1 cellular context compared by ENCODE assay signal in the genomic region with DNA sequence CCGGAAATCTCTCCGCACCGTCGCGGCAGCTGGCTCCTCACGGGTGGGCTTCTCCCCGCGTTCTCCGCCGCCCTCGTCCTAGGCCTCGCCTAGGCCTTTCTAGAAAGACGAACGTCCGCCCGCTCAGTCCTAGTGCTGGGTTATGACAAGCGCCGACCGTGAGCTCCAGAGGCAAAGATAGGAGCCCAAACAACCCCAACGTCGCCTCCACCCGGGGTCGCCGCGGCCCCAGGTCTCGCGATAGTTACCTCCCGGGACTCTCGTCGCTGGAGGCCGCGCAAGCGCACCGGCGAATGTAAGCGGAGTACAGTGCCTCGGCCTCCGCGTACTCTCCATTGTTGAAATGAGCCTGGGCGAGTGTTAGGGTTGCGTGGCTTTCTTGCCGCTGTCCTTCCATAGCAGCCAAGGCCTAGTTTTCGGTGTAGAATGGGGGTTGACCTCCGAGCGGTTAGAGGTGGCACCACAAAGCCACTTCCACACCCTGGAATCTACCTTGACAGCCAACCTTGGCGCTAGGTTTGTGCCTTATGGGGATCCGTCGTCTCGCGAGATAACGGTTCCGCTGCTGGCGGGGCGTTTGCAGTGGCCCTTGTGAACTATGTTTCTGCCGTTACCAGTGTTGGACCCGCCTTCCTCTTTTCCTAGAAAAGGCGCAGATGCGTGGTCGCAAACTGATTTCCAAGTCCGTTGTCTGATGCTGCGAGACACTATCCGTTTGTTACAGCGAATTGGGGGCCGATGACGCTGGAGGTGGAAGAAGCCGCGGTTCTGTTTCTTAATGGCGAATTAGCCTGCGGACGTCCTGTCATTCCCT.
TF ChIP-seq lines count a peak whose summit lies in the region.

A gene (minus strand): TSS at position 526 of the 814 bp plus-strand sequence. CDS start 129 bp downstream, at position 397.

TF ChIP-seq in HepG2, 621 proteins besides CTCF, POLR2A, EP300 and RAD21 (continued from another document and continues in another):
- TF ChIP-seq, protein P1, sequence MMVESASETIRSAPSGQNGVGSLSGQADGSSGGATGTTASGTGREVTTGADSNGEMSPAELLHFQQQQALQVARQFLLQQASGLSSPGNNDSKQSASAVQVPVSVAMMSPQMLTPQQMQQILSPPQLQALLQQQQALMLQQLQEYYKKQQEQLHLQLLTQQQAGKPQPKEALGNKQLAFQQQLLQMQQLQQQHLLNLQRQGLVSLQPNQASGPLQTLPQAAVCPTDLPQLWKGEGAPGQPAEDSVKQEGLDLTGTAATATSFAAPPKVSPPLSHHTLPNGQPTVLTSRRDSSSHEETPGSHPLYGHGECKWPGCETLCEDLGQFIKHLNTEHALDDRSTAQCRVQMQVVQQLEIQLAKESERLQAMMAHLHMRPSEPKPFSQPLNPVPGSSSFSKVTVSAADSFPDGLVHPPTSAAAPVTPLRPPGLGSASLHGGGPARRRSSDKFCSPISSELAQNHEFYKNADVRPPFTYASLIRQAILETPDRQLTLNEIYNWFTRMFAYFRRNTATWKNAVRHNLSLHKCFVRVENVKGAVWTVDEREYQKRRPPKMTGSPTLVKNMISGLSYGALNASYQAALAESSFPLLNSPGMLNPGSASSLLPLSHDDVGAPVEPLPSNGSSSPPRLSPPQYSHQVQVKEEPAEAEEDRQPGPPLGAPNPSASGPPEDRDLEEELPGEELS (CRISPR knock-in tag; IDR thresholded peaks at IDR 0.05) = peak; percentile 74
- peak; percentile 86; the same call in 1 of the 2 replicates for TF ChIP-seq ELF4 (CRISPR knock-in tag; IDR thresholded peaks at IDR 0.05; ENCODE audit: borderline replicate concordance)
- 0 out of 2 replicates have a peak, but pooled peaks have one; percentile 43 for TF ChIP-seq ZNF589 (CRISPR knock-in tag; conservative IDR thresholded peaks at IDR 0.05)
- TF ChIP-seq MAFK (conservative IDR thresholded peaks at IDR 0.05 in 1 of 2, IDR thresholded peaks at IDR 0.05 in 1 of 2; ENCODE audit: low read length in 2 of 2) = no peak
- TF ChIP-seq SRY (CRISPR knock-in tag; IDR thresholded peaks at IDR 0.05) = peak; percentile 90
- TF ChIP-seq ZNF451 (CRISPR knock-in tag; IDR thresholded peaks at IDR 0.05) = peak; percentile 76
- TF ChIP-seq, protein P2, sequence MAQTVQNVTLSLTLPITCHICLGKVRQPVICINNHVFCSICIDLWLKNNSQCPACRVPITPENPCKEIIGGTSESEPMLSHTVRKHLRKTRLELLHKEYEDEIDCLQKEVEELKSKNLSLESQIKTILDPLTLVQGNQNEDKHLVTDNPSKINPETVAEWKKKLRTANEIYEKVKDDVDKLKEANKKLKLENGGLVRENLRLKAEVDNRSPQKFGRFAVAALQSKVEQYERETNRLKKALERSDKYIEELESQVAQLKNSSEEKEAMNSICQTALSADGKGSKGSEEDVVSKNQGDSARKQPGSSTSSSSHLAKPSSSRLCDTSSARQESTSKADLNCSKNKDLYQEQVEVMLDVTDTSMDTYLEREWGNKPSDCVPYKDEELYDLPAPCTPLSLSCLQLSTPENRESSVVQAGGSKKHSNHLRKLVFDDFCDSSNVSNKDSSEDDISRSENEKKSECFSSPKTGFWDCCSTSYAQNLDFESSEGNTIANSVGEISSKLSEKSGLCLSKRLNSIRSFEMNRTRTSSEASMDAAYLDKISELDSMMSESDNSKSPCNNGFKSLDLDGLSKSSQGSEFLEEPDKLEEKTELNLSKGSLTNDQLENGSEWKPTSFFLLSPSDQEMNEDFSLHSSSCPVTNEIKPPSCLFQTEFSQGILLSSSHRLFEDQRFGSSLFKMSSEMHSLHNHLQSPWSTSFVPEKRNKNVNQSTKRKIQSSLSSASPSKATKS (CRISPR knock-in tag; IDR thresholded peaks at IDR 0.05) = no peak; the same call in 1 of the 2 replicates
- no peak for TF ChIP-seq SMC3 (IDR thresholded peaks at IDR 0.05; ENCODE audit: low read length)
- peak; percentile 85; the same call in 1 of the 2 replicates for TF ChIP-seq FOXM1 (CRISPR knock-in tag; IDR thresholded peaks at IDR 0.05)
- peak; percentile 98 for TF ChIP-seq ZNF883 (CRISPR knock-in tag; IDR thresholded peaks at IDR 0.05; ENCODE audit: not compliant biosample characterization)
- peak; percentile 62; the same call in 1 of the 2 replicates for TF ChIP-seq ZC3H4 (CRISPR knock-in tag; IDR thresholded peaks at IDR 0.05; ENCODE audit: borderline replicate concordance)
- TF ChIP-seq MAZ (IDR thresholded peaks at IDR 0.05; ENCODE audit: borderline replicate concordance, low read depth, low read length) = 0 out of 2 replicates have a peak, but pooled peaks have one; percentile 62
- TF ChIP-seq MAZ (CRISPR knock-in tag; IDR thresholded peaks at IDR 0.05; ENCODE audit: low read depth) = peak; percentile 75
- peak; percentile 89 for TF ChIP-seq REPIN1 (CRISPR knock-in tag; IDR thresholded peaks at IDR 0.05; ENCODE audit: borderline replicate concordance, low read depth)
- TF ChIP-seq, protein P3, sequence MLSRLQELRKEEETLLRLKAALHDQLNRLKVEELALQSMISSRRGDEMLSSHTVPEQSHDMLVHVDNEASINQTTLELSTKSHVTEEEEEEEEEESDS (CRISPR knock-in tag; IDR thresholded peaks at IDR 0.05; ENCODE audit: borderline replicate concordance) = no peak
- peak; percentile 79 for TF ChIP-seq FOXO1 (CRISPR knock-in tag; IDR thresholded peaks at IDR 0.05)
- TF ChIP-seq MTA1 (CRISPR knock-in tag; IDR thresholded peaks at IDR 0.05; ENCODE audit: borderline replicate concordance) = peak; percentile 49; the same call in 1 of the 2 replicates
- TF ChIP-seq SYNCRIP (IDR thresholded peaks at IDR 0.05; ENCODE audit: insufficient read depth, low read depth, low read length) = no peak
- TF ChIP-seq ZNF296 (CRISPR knock-in tag; conservative IDR thresholded peaks at IDR 0.05) = peak; percentile 66; the same call in 1 of the 2 replicates
- TF ChIP-seq, protein P4, sequence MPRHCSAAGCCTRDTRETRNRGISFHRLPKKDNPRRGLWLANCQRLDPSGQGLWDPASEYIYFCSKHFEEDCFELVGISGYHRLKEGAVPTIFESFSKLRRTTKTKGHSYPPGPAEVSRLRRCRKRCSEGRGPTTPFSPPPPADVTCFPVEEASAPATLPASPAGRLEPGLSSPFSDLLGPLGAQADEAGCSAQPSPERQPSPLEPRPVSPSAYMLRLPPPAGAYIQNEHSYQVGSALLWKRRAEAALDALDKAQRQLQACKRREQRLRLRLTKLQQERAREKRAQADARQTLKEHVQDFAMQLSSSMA (CRISPR knock-in tag; IDR thresholded peaks at IDR 0.05) = no peak; the same call in 1 of the 2 replicates
- TF ChIP-seq, protein P5, sequence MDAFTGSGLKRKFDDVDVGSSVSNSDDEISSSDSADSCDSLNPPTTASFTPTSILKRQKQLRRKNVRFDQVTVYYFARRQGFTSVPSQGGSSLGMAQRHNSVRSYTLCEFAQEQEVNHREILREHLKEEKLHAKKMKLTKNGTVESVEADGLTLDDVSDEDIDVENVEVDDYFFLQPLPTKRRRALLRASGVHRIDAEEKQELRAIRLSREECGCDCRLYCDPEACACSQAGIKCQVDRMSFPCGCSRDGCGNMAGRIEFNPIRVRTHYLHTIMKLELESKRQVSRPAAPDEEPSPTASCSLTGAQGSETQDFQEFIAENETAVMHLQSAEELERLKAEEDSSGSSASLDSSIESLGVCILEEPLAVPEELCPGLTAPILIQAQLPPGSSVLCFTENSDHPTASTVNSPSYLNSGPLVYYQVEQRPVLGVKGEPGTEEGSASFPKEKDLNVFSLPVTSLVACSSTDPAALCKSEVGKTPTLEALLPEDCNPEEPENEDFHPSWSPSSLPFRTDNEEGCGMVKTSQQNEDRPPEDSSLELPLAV (CRISPR knock-in tag; conservative IDR thresholded peaks at IDR 0.05; ENCODE audit: low read depth) = no peak
- TF ChIP-seq NAIF1 (CRISPR knock-in tag; IDR thresholded peaks at IDR 0.05; ENCODE audit: borderline replicate concordance) = peak; percentile 96
- peak; percentile 96 for TF ChIP-seq KLF11 (CRISPR knock-in tag; IDR thresholded peaks at IDR 0.05)
- TF ChIP-seq JUNB (CRISPR knock-in tag; IDR thresholded peaks at IDR 0.05; ENCODE audit: borderline replicate concordance) = no peak
- 0 out of 2 replicates have a peak, but pooled peaks have one; percentile 52 for TF ChIP-seq ZKSCAN5 (CRISPR knock-in tag; IDR thresholded peaks at IDR 0.05)
- TF ChIP-seq GTF3A (CRISPR knock-in tag; conservative IDR thresholded peaks at IDR 0.05) = peak; percentile 85; the same call in 1 of the 2 replicates
- TF ChIP-seq ATAD3A (CRISPR knock-in tag; IDR thresholded peaks at IDR 0.05) = peak; percentile 85; the same call in 1 of the 2 replicates
- TF ChIP-seq RXRB (CRISPR knock-in tag; IDR thresholded peaks at IDR 0.05; ENCODE audit: borderline replicate concordance) = peak; percentile 68
- TF ChIP-seq ZNF550 (CRISPR knock-in tag; IDR thresholded peaks at IDR 0.05; ENCODE audit: borderline replicate concordance) = peak; percentile 71; the same call in 1 of the 2 replicates
- TF ChIP-seq, protein P6, sequence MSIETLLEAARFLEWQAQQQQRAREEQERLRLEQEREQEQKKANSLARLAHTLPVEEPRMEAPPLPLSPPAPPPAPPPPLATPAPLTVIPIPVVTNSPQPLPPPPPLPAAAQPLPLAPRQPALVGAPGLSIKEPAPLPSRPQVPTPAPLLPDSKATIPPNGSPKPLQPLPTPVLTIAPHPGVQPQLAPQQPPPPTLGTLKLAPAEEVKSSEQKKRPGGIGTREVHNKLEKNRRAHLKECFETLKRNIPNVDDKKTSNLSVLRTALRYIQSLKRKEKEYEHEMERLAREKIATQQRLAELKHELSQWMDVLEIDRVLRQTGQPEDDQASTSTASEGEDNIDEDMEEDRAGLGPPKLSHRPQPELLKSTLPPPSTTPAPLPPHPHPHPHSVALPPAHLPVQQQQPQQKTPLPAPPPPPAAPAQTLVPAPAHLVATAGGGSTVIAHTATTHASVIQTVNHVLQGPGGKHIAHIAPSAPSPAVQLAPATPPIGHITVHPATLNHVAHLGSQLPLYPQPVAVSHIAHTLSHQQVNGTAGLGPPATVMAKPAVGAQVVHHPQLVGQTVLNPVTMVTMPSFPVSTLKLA (IDR thresholded peaks at IDR 0.05) = no peak
- TF ChIP-seq ZFP82 (CRISPR knock-in tag; IDR thresholded peaks at IDR 0.05; ENCODE audit: borderline replicate concordance) = peak; percentile 85; the same call in 1 of the 2 replicates
- TF ChIP-seq NFYB (CRISPR knock-in tag; IDR thresholded peaks at IDR 0.05) = 0 out of 2 replicates have a peak, but pooled peaks have one; percentile 39
- no peak for TF ChIP-seq HOXA7 (CRISPR knock-in tag; IDR thresholded peaks at IDR 0.05)
- TF ChIP-seq YEATS4 (CRISPR knock-in tag; IDR thresholded peaks at IDR 0.05; ENCODE audit: borderline replicate concordance) = peak; percentile 96
- TF ChIP-seq NCOA1 (CRISPR knock-in tag; IDR thresholded peaks at IDR 0.05) = peak; percentile 88
- TF ChIP-seq FOXP1 (IDR thresholded peaks at IDR 0.05) = no peak
- no peak for TF ChIP-seq FOXP1 (CRISPR knock-in tag; IDR thresholded peaks at IDR 0.05)
- TF ChIP-seq, protein P7, sequence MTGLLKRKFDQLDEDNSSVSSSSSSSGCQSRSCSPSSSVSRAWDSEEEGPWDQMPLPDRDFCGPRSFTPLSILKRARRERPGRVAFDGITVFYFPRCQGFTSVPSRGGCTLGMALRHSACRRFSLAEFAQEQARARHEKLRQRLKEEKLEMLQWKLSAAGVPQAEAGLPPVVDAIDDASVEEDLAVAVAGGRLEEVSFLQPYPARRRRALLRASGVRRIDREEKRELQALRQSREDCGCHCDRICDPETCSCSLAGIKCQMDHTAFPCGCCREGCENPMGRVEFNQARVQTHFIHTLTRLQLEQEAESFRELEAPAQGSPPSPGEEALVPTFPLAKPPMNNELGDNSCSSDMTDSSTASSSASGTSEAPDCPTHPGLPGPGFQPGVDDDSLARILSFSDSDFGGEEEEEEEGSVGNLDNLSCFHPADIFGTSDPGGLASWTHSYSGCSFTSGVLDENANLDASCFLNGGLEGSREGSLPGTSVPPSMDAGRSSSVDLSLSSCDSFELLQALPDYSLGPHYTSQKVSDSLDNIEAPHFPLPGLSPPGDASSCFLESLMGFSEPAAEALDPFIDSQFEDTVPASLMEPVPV (CRISPR knock-in tag; IDR thresholded peaks at IDR 0.05) = peak; percentile 49
- TF ChIP-seq NR2F1 (CRISPR knock-in tag; IDR thresholded peaks at IDR 0.05) = no peak
- TF ChIP-seq, protein P8, sequence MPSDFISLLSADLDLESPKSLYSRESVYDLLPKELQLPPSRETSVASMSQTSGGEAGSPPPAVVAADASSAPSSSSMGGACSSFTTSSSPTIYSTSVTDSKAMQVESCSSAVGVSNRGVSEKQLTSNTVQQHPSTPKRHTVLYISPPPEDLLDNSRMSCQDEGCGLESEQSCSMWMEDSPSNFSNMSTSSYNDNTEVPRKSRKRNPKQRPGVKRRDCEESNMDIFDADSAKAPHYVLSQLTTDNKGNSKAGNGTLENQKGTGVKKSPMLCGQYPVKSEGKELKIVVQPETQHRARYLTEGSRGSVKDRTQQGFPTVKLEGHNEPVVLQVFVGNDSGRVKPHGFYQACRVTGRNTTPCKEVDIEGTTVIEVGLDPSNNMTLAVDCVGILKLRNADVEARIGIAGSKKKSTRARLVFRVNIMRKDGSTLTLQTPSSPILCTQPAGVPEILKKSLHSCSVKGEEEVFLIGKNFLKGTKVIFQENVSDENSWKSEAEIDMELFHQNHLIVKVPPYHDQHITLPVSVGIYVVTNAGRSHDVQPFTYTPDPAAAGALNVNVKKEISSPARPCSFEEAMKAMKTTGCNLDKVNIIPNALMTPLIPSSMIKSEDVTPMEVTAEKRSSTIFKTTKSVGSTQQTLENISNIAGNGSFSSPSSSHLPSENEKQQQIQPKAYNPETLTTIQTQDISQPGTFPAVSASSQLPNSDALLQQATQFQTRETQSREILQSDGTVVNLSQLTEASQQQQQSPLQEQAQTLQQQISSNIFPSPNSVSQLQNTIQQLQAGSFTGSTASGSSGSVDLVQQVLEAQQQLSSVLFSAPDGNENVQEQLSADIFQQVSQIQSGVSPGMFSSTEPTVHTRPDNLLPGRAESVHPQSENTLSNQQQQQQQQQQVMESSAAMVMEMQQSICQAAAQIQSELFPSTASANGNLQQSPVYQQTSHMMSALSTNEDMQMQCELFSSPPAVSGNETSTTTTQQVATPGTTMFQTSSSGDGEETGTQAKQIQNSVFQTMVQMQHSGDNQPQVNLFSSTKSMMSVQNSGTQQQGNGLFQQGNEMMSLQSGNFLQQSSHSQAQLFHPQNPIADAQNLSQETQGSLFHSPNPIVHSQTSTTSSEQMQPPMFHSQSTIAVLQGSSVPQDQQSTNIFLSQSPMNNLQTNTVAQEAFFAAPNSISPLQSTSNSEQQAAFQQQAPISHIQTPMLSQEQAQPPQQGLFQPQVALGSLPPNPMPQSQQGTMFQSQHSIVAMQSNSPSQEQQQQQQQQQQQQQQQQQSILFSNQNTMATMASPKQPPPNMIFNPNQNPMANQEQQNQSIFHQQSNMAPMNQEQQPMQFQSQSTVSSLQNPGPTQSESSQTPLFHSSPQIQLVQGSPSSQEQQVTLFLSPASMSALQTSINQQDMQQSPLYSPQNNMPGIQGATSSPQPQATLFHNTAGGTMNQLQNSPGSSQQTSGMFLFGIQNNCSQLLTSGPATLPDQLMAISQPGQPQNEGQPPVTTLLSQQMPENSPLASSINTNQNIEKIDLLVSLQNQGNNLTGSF (CRISPR knock-in tag; IDR thresholded peaks at IDR 0.05) = peak; percentile 71
- peak; percentile 47; the same call in 1 of the 2 replicates for TF ChIP-seq ZNF292 (CRISPR knock-in tag; IDR thresholded peaks at IDR 0.05; ENCODE audit: borderline replicate concordance, low read depth)
